ENCODE assay signal across 27 cellular contexts in genomic region chr11:100247701-100248100, GRCh38.
"Had no signal": no experiment of that assay in that cellular context is flagged by ENCODE, and none has a peak within 500 bp of the region (broad histone marks: within the 10 kb centered on the region; RNA-seq: fewer than 3 reads in every experiment).

No MANE protein-coding gene starts in this region.

- H3K27me3 ChIP-seq: Peyer's patch, SJSA1 had no signal

- DNase-seq: IMR-90; Kasumi-1; KG1; MV-4-11; NCI-H1092; NCI-H1105 treated with DMSO at 0.1 percent for 48 hours; NCI-H1417 treated with DMSO at 0.1 percent for 48 hours; NCI-H146; NCI-H1694 treated with DMSO at 0.1 percent for 48 hours; NCI-H1930; NCI-H2081; NCI-H2107; NCI-H2227 treated with DMSO at 0.1 percent for 48 hours; NCI-H446; NCI-H510A; NCI-H524 treated with DMSO at 0.1 percent for 48 hours; NCI-H69; NCI-H774; NK-92 treated with Interleukin-12 subunit alpha and Interleukin-12 subunit beta, amount 100 ng/mL, for 24 hours; PC-9; Peyer's patch; Right ventricle myocardium superior; SIG-M5 had no signal

- H3K4me3 ChIP-seq: PC-9, Peyer's patch, SJSA1, SK-N-MC had no signal

- H3K9me3 ChIP-seq: Peyer's patch, SJSA1 had no signal

- H3K27ac ChIP-seq: HL-60, PC-9, Peyer's patch, SJSA1, SK-N-MC had no signal

- H3K36me3 ChIP-seq: Peyer's patch, SJSA1 had no signal

- ATAC-seq: HepG2 had no signal

- H3K4me1 ChIP-seq: Peyer's patch, SJSA1 had no signal
